Comparison of ENCODE assay signal across 17 cellular contexts in the genomic region with DNA sequence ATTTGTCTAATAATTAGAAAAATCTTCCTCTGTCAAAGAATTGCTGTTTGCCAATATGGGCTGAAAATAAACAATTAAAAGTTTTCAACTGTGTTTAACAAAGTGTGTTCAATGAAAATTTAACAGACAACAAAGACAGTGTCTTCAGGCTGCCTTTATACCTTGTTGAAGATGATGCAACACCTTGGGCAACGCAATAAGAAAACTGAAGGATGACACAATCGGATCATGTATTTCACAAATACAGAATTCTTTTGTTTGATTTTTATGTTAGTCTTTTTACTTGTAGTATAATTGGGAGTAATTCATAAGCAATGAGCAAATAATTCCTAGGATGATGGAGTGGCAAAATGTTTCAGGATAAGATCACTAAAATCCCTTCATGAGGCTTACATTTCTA.
"Had no signal": no experiment of that assay in that cellular context is flagged by ENCODE, and none has a peak within 500 bp of the region (broad histone marks: within the 10 kb centered on the region; RNA-seq: fewer than 3 reads in every experiment).

No MANE protein-coding gene starts in this region.

- H3K4me3 ChIP-seq: lower lobe of right lung, smooth muscle cell, stomach, suprapubic skin, tibial nerve had no signal

- H3K4me1 Mint-ChIP-seq: activated CD4-positive, alpha-beta memory T cell treated with anti-CD3 and anti-CD28 coated beads, Interleukin-2, amount 10 ng/mL, durations not matched to agents 7 days and 5 days; activated CD4-positive, alpha-beta T cell treated with anti-CD3 and anti-CD28 coated beads, Interleukin-2, amount 10 ng/mL, durations not matched to agents 24 days and 14 days; activated naive CD8-positive, alpha-beta T cell treated with anti-CD3 and anti-CD28 coated beads, Interleukin-2, amount 10 ng/mL, durations not matched to agents 7 days and 5 days; naive B cell; stimulated activated memory B cell treated with anti-CD40 and anti-IgM and Interleukin-4, amounts not matched to agents 10 μg/mL and 1 μg/mL and 100 μg/mL, for 72 hours had no signal

- DNase-seq: activated CD4-positive, alpha-beta memory T cell treated with anti-CD3 and anti-CD28 coated beads, Interleukin-2, amount 10 ng/mL, durations not matched to agents 7 days and 5 days; activated CD4-positive, alpha-beta T cell treated with anti-CD3 and anti-CD28 coated beads, Interleukin-2, amount 10 ng/mL, durations not matched to agents 24 days and 14 days; activated effector memory CD4-positive, alpha-beta T cell treated with Interleukin-2 at 50 U/mL for 16 hours; activated naive CD4-positive, alpha-beta T cell treated with anti-CD3 and anti-CD28 coated beads for 36 hours; activated naive CD8-positive, alpha-beta T cell treated with anti-CD3 and anti-CD28 coated beads, Interleukin-2, amount 10 ng/mL, durations not matched to agents 7 days and 5 days; activated T-cell treated with anti-CD3 and anti-CD28 coated beads, Interleukin-2, amount 50 U/mL, for 72 hours; amygdala; lower lobe of right lung; naive B cell; nucleus accumbens; stimulated activated CD4-positive, alpha-beta T cell treated with anti-CD3 and anti-CD28 coated beads, Interleukin-15, amount 100 ng/mL, for 24 hours; stomach had no signal

- H3K4me1 ChIP-seq: lower lobe of right lung, suprapubic skin had no signal

- H3K36me3 Mint-ChIP-seq: activated naive CD8-positive, alpha-beta T cell treated with anti-CD3 and anti-CD28 coated beads, Interleukin-2, amount 10 ng/mL, durations not matched to agents 7 days and 5 days; naive B cell; stimulated activated memory B cell treated with anti-CD40 and anti-IgM and Interleukin-4, amounts not matched to agents 10 μg/mL and 1 μg/mL and 100 μg/mL, for 72 hours had no signal

- H3K27ac ChIP-seq: lower lobe of right lung, stomach, suprapubic skin, tibial nerve, VCaP had no signal

- H3K27ac Mint-ChIP-seq: activated CD4-positive, alpha-beta memory T cell treated with anti-CD3 and anti-CD28 coated beads, Interleukin-2, amount 10 ng/mL, durations not matched to agents 7 days and 5 days; activated CD4-positive, alpha-beta T cell treated with anti-CD3 and anti-CD28 coated beads, Interleukin-2, amount 10 ng/mL, durations not matched to agents 24 days and 14 days; activated naive CD4-positive, alpha-beta T cell treated with anti-CD3 and anti-CD28 coated beads for 36 hours; activated naive CD8-positive, alpha-beta T cell treated with anti-CD3 and anti-CD28 coated beads, Interleukin-2, amount 10 ng/mL, durations not matched to agents 7 days and 5 days; activated T-cell treated with anti-CD3 and anti-CD28 coated beads, Interleukin-2, amount 50 U/mL, for 72 hours; naive B cell; stimulated activated memory B cell treated with anti-CD40 and anti-IgM and Interleukin-4, amounts not matched to agents 10 μg/mL and 1 μg/mL and 100 μg/mL, for 72 hours had no signal

- H3K4me3 Mint-ChIP-seq: activated CD4-positive, alpha-beta memory T cell treated with anti-CD3 and anti-CD28 coated beads, Interleukin-2, amount 10 ng/mL, durations not matched to agents 7 days and 5 days; activated CD4-positive, alpha-beta T cell treated with anti-CD3 and anti-CD28 coated beads, Interleukin-2, amount 10 ng/mL, durations not matched to agents 24 days and 14 days; activated naive CD4-positive, alpha-beta T cell treated with anti-CD3 and anti-CD28 coated beads for 36 hours; activated naive CD8-positive, alpha-beta T cell treated with anti-CD3 and anti-CD28 coated beads, Interleukin-2, amount 10 ng/mL, durations not matched to agents 7 days and 5 days; activated T-cell treated with anti-CD3 and anti-CD28 coated beads, Interleukin-2, amount 50 U/mL, for 72 hours; naive B cell; stimulated activated memory B cell treated with anti-CD40 and anti-IgM and Interleukin-4, amounts not matched to agents 10 μg/mL and 1 μg/mL and 100 μg/mL, for 72 hours had no signal

- H3K4me2 ChIP-seq: smooth muscle cell had no signal

- H3K27me3 Mint-ChIP-seq: activated naive CD8-positive, alpha-beta T cell treated with anti-CD3 and anti-CD28 coated beads, Interleukin-2, amount 10 ng/mL, durations not matched to agents 7 days and 5 days had no signal

- H3K9me3 ChIP-seq: lower lobe of right lung, stomach, suprapubic skin, tibial nerve had no signal

- H3K27me3 ChIP-seq: stomach, suprapubic skin, tibial nerve had no signal

- H3K9me3 Mint-ChIP-seq: activated CD4-positive, alpha-beta memory T cell treated with anti-CD3 and anti-CD28 coated beads, Interleukin-2, amount 10 ng/mL, durations not matched to agents 7 days and 5 days; activated CD4-positive, alpha-beta T cell treated with anti-CD3 and anti-CD28 coated beads, Interleukin-2, amount 10 ng/mL, durations not matched to agents 24 days and 14 days; activated naive CD4-positive, alpha-beta T cell treated with anti-CD3 and anti-CD28 coated beads for 36 hours; activated naive CD8-positive, alpha-beta T cell treated with anti-CD3 and anti-CD28 coated beads, Interleukin-2, amount 10 ng/mL, durations not matched to agents 7 days and 5 days; activated T-cell treated with anti-CD3 and anti-CD28 coated beads, Interleukin-2, amount 50 U/mL, for 72 hours; stimulated activated memory B cell treated with anti-CD40 and anti-IgM and Interleukin-4, amounts not matched to agents 10 μg/mL and 1 μg/mL and 100 μg/mL, for 72 hours had no signal

- H3K36me3 ChIP-seq: lower lobe of right lung, stomach, suprapubic skin, tibial nerve had no signal
